ENCODE assay signal across 2 cellular contexts in genomic region chr21:41369105-41369914, GRCh38.
TF ChIP-seq lines count a peak whose summit lies in the region.

No MANE protein-coding gene starts in this region.

TF ChIP-seq in WTC11, 78 proteins besides CTCF, POLR2A, EP300 and RAD21:
- TF ChIP-seq, protein P1, sequence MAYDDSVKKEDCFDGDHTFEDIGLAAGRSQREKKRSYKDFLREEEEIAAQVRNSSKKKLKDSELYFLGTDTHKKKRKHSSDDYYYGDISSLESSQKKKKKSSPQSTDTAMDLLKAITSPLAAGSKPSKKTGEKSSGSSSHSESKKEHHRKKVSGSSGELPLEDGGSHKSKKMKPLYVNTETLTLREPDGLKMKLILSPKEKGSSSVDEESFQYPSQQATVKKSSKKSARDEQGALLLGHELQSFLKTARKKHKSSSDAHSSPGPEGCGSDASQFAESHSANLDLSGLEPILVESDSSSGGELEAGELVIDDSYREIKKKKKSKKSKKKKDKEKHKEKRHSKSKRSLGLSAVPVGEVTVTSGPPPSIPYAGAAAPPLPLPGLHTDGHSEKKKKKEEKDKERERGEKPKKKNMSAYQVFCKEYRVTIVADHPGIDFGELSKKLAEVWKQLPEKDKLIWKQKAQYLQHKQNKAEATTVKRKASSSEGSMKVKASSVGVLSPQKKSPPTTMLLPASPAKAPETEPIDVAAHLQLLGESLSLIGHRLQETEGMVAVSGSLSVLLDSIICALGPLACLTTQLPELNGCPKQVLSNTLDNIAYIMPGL (CRISPR knock-in tag; IDR thresholded peaks at IDR 0.05), result 0 out of 2 replicates have a peak, but pooled peaks have one; percentile 19
- TF ChIP-seq NR1H2 (CRISPR knock-in tag; IDR thresholded peaks at IDR 0.05) (no peak), USF1 (CRISPR knock-in tag; IDR thresholded peaks at IDR 0.05) (0 out of 2 replicates have a peak, but pooled peaks have one; percentile 3)
TF ChIP-seq in WTC11: peak in this region for 2.

TF ChIP-seq in H1, 55 proteins besides CTCF, POLR2A, EP300 and RAD21 (continued from another document):
- TF ChIP-seq NRF1 (IDR thresholded peaks at IDR 0.05; ENCODE audit: low read depth, low read length), result peak; percentile 27
- 0 out of 2 replicates have a peak, but pooled peaks have one; percentile 23 for TF ChIP-seq TAF1 (IDR thresholded peaks at IDR 0.05; ENCODE audit: low read depth, low read length)
- no peak for TF ChIP-seq RFX5 (IDR thresholded peaks at IDR 0.05; ENCODE audit: borderline replicate concordance, low read depth, low read length)
- TF ChIP-seq KDM4A (IDR thresholded peaks at IDR 0.05; ENCODE audit: low read depth, low read length, severe bottlenecking), result peak; percentile 78
- TF ChIP-seq TBP (IDR thresholded peaks at IDR 0.05; ENCODE audit: low read depth, low read length), result peak; percentile 31; the same call in 1 of the 2 replicates
